ENCODE assay signal across 8 cellular contexts in genomic region chr10:51010977-51011376, GRCh38.
DNase-seq lines count a peak whose midpoint lies in the region; ATAC-seq, FAIRE-seq and TF ChIP-seq lines count a peak whose summit lies in the region.

No MANE protein-coding gene starts in this region.

- H4K20me1 ChIP-seq in K562 (replicated peaks; ENCODE audit: control insufficient read depth, insufficient read depth, low read length) (no peaks in the 10 kb centered on the region), HepG2 (ENCODE audit: insufficient read depth, low read length) (no peaks in the 10 kb centered on the region)

- H3K79me2 ChIP-seq in K562 (ENCODE audit: control insufficient read depth, insufficient read depth, low read length): no peaks in the 10 kb centered on the region
- H3K79me2 ChIP-seq in HepG2 (ENCODE audit: insufficient read depth, low read length): no peaks in the 10 kb centered on the region

- DNase-seq in D341Med (ENCODE audit: low spot score) (peak; percentile 67), LHCN-M2 (ENCODE audit: low read depth) (peak; percentile 46), K562 (ENCODE audit: extremely low read depth in 1 of 4, low spot score in 3 of 4) (peak; percentile 52 to 62 (median 60)), HepG2 (ENCODE audit: low spot score) (peak; percentile 27), islet precursor cell (no peak), GM19238 (ENCODE audit: insufficient read length, low spot score) (no peak)

- FAIRE-seq in K562 (lab: Jason Lieb, UNC) (no peak), HepG2 (lab: Jason Lieb, UNC) (peak; percentile 78)

- no peak overlapping the region for H2AFZ ChIP-seq in K562 (ENCODE audit: low read depth, low read length)
- H2AFZ ChIP-seq in HepG2 (ENCODE audit: low read length): no peak overlapping the region

- TF ChIP-seq POLR2A in K562 (conservative IDR thresholded peaks at IDR 0.05) (no peak), HepG2 (IDR thresholded peaks at IDR 0.05; ENCODE audit: insufficient read depth in 1 of 2, low read depth in 2 of 2, low read length in 2 of 2) (no peak)

- no peak overlapping the region for H3K9ac ChIP-seq in K562 (ENCODE audit: insufficient read depth in 1 of 2, low read depth in 2 of 2, low read length in 2 of 2)
- no peak overlapping the region for H3K9ac ChIP-seq in HepG2 (ENCODE audit: insufficient read depth, low read depth, low read length)

- H3K4me3 ChIP-seq in K562: no peak overlapping the region
- no peak overlapping the region for H3K4me3 ChIP-seq in HepG2 (replicated peaks in 1 of 3; ENCODE audit: insufficient read depth in 1 of 3, low read depth in 2 of 3, low read length in 3 of 3)

- intact Hi-C loops in K562 (cut with micrococcal nuclease): no loop called here
- intact Hi-C loops in HepG2 (cut with micrococcal nuclease; ENCODE audit: unreplicated experiment): loop anchor here (1.0 to 5.0 kb wide), 3 partner anchors 66 to 951 kb away; no protein-coding TSS in a partner anchor

- H3K4me1 ChIP-seq in K562 (replicated peaks in 1 of 2; ENCODE audit: control insufficient read depth in 2 of 2, insufficient read depth in 2 of 2, low read length in 2 of 2) (no peaks in the 10 kb centered on the region), HepG2 (ENCODE audit: insufficient read depth, low read length) (no peaks in the 10 kb centered on the region)

- no peaks in the 10 kb centered on the region for H3K9me1 ChIP-seq in K562 (ENCODE audit: control insufficient read depth, insufficient read depth, low read length)

- H3K27me3 ChIP-seq in K562 (ENCODE audit: control insufficient read depth in 2 of 2, insufficient read depth in 2 of 2, low read length in 2 of 2): no peaks in the 10 kb centered on the region
- peaks cover 0 to under 1% of the 10 kb centered on the region in 2 experiments; a peak in 2 of 5 replicates for H3K27me3 ChIP-seq in HepG2 (ENCODE audit: control insufficient read depth in 1 of 2, insufficient read depth in 2 of 2, low read length in 2 of 2)

- H3K9me3 ChIP-seq in K562 (replicated peaks; ENCODE audit: control insufficient read depth, insufficient read depth, low read depth, low read length): no peaks in the 10 kb centered on the region
- no peaks in the 10 kb centered on the region for H3K9me3 ChIP-seq in HepG2 (ENCODE audit: low read length)

- peak; percentile 51 to 78 (median 73); a peak in 5 of 6 replicates for TF ChIP-seq CTCF in K562 (IDR thresholded peaks at IDR 0.05 in 2 of 3, conservative IDR thresholded peaks at IDR 0.05 in 1 of 3; ENCODE audit: insufficient read depth in 2 of 3, low read depth in 1 of 3, low read length in 3 of 3)
- peak; percentile 66 for TF ChIP-seq CTCF in HepG2 (CRISPR knock-in tag; IDR thresholded peaks at IDR 0.05)

- CTCF ChIA-PET in K562 (lab: Yijun Ruan, JAX; ENCODE audit: low intra/inter-chr PET ratio) (interaction anchor here (1.3 kb wide), 1 partner anchor 1205 kb away, joined by 7 read pairs; no protein-coding TSS in a partner anchor), HepG2 (lab: Yijun Ruan, JAX; ENCODE audit: low intra/inter-chr PET ratio, low total read pairs) (no interaction called here)

- H3K4me2 ChIP-seq in K562 (ENCODE audit: insufficient read depth, low read length): no peak overlapping the region
- no peak overlapping the region for H3K4me2 ChIP-seq in HepG2 (ENCODE audit: low read depth, low read length)

- no TSS peak for BruUV-seq in K562 (replicated peaks; lab: Mats Ljungman, UMichigan)
- no TSS peak for BruUV-seq in HepG2 (replicated peaks; lab: Mats Ljungman, UMichigan)

- WGBS in K562 (ENCODE audit: insufficient coverage, low coverage, missing lambda C conversion rate): 0% methylated on average over 2 of the region's 2 CpGs
- WGBS in HepG2 (ENCODE audit: low lambda C conversion rate): 0% methylated on average over 2 of the region's 2 CpGs

- TF ChIP-seq RAD21 in K562 (CRISPR knock-in tag; conservative IDR thresholded peaks at IDR 0.05 in 1 of 2, IDR thresholded peaks at IDR 0.05 in 1 of 2): peak; percentile 38 to 71
- no peak for TF ChIP-seq RAD21 in HepG2 (CRISPR knock-in tag; IDR thresholded peaks at IDR 0.05)

- POLR2A ChIA-PET in K562 (lab: Yijun Ruan, JAX) (no interaction called here), HepG2 (lab: Yijun Ruan, JAX) (no interaction called here)

- H3K27ac ChIP-seq in K562 (ENCODE audit: extremely low read depth, low read depth, low read length) (no peak overlapping the region), HepG2 (ENCODE audit: extremely low read length, insufficient read depth, low read length) (no peak overlapping the region)

- ATAC-seq in GM19397 (IDR thresholded peaks at IDR 0.05; ENCODE audit: unreplicated experiment): peak; percentile 64
- ATAC-seq in K562: peak; percentile 77
- ATAC-seq in HepG2: peak; percentile 64; the same call in 2 of the 3 replicates
- no peak for ATAC-seq in GM21390 (IDR thresholded peaks at IDR 0.05; ENCODE audit: unreplicated experiment)

- no peak for TF ChIP-seq EP300 in K562 (IDR thresholded peaks at IDR 0.05; ENCODE audit: low read length)
- TF ChIP-seq EP300 in HepG2 (IDR thresholded peaks at IDR 0.05; ENCODE audit: low read depth in 2 of 2, low read length in 2 of 2): no peak
- no peak for TF ChIP-seq EP300 in HepG2 (CRISPR knock-in tag; IDR thresholded peaks at IDR 0.05; ENCODE audit: borderline replicate concordance)

- H3K36me3 ChIP-seq in K562 (ENCODE audit: control insufficient read depth, insufficient read depth, low read length) (no peaks in the 10 kb centered on the region), HepG2 (replicated peaks in 1 of 2; ENCODE audit: control insufficient read depth in 1 of 2, insufficient read depth in 2 of 2, low read length in 2 of 2) (no peaks in the 10 kb centered on the region)

- in situ Hi-C loops in K562 (cut with MboI) (loop anchor here (25.0 kb wide), 1 partner anchor 1201 kb away; no protein-coding TSS in a partner anchor), HepG2 (cut with HindIII; ENCODE audit: extremely low pct_ligation_motif_present, low pct_unique_long_range_greater_than_20kb) (loop anchor here (25.0 kb wide), 1 partner anchor 1201 kb away; no protein-coding TSS in a partner anchor)

TF ChIP-seq in K562, 482 proteins besides CTCF, POLR2A, EP300 and RAD21 (continues in another document):
- TF ChIP-seq KDM2B (CRISPR knock-in tag; IDR thresholded peaks at IDR 0.05) (no peak), ZNF707 (CRISPR knock-in tag; conservative IDR thresholded peaks at IDR 0.05) (no peak), ZNF518B (CRISPR knock-in tag; IDR thresholded peaks at IDR 0.05) (no peak)

TF ChIP-seq in HepG2, 621 proteins besides CTCF, POLR2A, EP300 and RAD21:
- TF ChIP-seq PRMT3 (CRISPR knock-in tag; IDR thresholded peaks at IDR 0.05; ENCODE audit: borderline replicate concordance, low read depth): no peak
- TF ChIP-seq ZFP90 (CRISPR knock-in tag; IDR thresholded peaks at IDR 0.05; ENCODE audit: borderline replicate concordance): no peak
- peak; percentile 31; the same call in 1 of the 2 replicates for TF ChIP-seq STAG1 (CRISPR knock-in tag; IDR thresholded peaks at IDR 0.05)
- no peak for TF ChIP-seq LCORL (IDR thresholded peaks at IDR 0.05)
- TF ChIP-seq LCORL (CRISPR knock-in tag; IDR thresholded peaks at IDR 0.05): no peak
- TF ChIP-seq SMC3 (IDR thresholded peaks at IDR 0.05; ENCODE audit: low read length): peak; percentile 38; the same call in 1 of the 2 replicates
TF ChIP-seq in HepG2: peak in this region for 2.

Comparison
In these comparisons a context has a peak if more than half of its experiments do, and no peak if none do; other contexts are left out.
1. DNase-seq: peak in D341Med (single experiment), LHCN-M2 (single experiment), K562 (4 of 4) and HepG2 (single experiment); none in islet precursor cell (single experiment) and GM19238 (single experiment).